In the genomic region with DNA sequence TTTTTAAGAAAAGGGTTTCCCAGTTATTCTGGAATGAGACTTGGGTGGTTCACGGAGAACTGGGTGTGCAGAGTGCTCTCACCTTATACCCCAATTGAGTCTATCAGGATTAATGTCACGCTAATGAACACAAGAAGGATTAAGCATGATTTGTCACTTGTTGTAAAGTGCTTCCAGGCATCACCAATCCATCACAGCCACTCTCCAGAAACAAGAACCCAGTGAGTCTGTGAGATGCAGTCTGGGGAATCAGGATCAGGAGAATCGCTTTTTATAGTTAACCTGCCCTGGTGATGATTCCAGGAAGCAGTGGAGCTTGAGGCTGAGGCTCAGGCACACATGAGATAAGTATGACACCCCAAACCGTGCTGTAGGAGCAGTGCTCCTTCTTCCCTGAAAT, we compare ENCODE assay signal across 17 cellular contexts.
DNase-seq lines count a peak whose midpoint lies in the region; ATAC-seq, FAIRE-seq and TF ChIP-seq lines count a peak whose summit lies in the region.
"Had no signal": no experiment of that assay in that cellular context is flagged by ENCODE, and none has a peak within 500 bp of the region (broad histone marks: within the 10 kb centered on the region; RNA-seq: fewer than 3 reads in every experiment).

No MANE protein-coding gene starts in this region.

- TF ChIP-seq EP300 in K562 (IDR thresholded peaks at IDR 0.05; ENCODE audit: low read length): no peak

- POLR2A ChIA-PET in K562 (lab: Yijun Ruan, JAX): no interaction called here

- H3K4me3 ChIP-seq in K562 (no peak overlapping the region), H7 (ENCODE audit: insufficient read depth, low read depth, low read length) (no peak overlapping the region)

- ATAC-seq in Right ventricle myocardium superior (ENCODE audit: poor library complexity) (no peak), K562 (no peak)
- ATAC-seq: Right ventricle myocardium inferior had no signal

- no peak overlapping the region for H3K4me3 Mint-ChIP-seq in nephron progenitor cell
- H3K4me3 Mint-ChIP-seq: B cell; CD4-positive, alpha-beta T cell had no signal

- no peaks in the 10 kb centered on the region for H3K36me3 ChIP-seq in K562 (ENCODE audit: control insufficient read depth, insufficient read depth, low read length)
- no peaks in the 10 kb centered on the region; the same call in 1 of the 2 replicates for H3K36me3 ChIP-seq in H7 (replicated peaks; ENCODE audit: control insufficient read depth, insufficient read depth, low read length)

- 2% methylated on average over 4 of the region's 4 CpGs for WGBS in K562 (ENCODE audit: insufficient coverage, low coverage, missing lambda C conversion rate)

- in situ Hi-C loops in K562 (cut with MboI): no loop called here

- H3K27me3 Mint-ChIP-seq in nephron progenitor cell (ENCODE audit: low read depth, poor library complexity): peaks cover 12% of the 10 kb centered on the region

- H3K4me1 ChIP-seq in K562 (replicated peaks in 1 of 2; ENCODE audit: control insufficient read depth in 2 of 2, insufficient read depth in 2 of 2, low read length in 2 of 2): no peaks in the 10 kb centered on the region

- no peak overlapping the region for H2AFZ ChIP-seq in K562 (ENCODE audit: low read depth, low read length)

- no peaks in the 10 kb centered on the region for H3K9me3 ChIP-seq in K562 (replicated peaks; ENCODE audit: control insufficient read depth, insufficient read depth, low read depth, low read length)

- peak; percentile 9 for DNase-seq in cardiac septum (ENCODE audit: low spot score)
- DNase-seq in Right ventricle myocardium superior: no peak
- DNase-seq in K562 (ENCODE audit: extremely low read depth in 1 of 4, low spot score in 3 of 4): no peak
- DNase-seq in nephron progenitor cell: no peak
- no peak for DNase-seq in AML-193 (lab: John Stamatoyannopoulos, UW)
- no peak for DNase-seq in H7
- DNase-seq in NCI-H146 (lab: John Stamatoyannopoulos, UW): no peak
- DNase-seq: Calu3, DND-41, GDM1, NCI-H226, NCI-H69 had no signal

- no peak overlapping the region for H3K4me2 ChIP-seq in K562 (ENCODE audit: insufficient read depth, low read length)

- CTCF ChIA-PET in K562 (lab: Yijun Ruan, JAX; ENCODE audit: low intra/inter-chr PET ratio): no interaction called here

- no peaks in the 10 kb centered on the region for H3K9me1 ChIP-seq in K562 (ENCODE audit: control insufficient read depth, insufficient read depth, low read length)

- H3K36me3 Mint-ChIP-seq in nephron progenitor cell (ENCODE audit: low read depth): peaks cover 12% of the 10 kb centered on the region

- intact Hi-C loops in cardiac septum (cut with DNase I) (no loop called here), Right ventricle myocardium superior (cut with DNase I) (no loop called here), K562 (cut with micrococcal nuclease) (no loop called here)

- H3K9ac ChIP-seq in K562 (ENCODE audit: insufficient read depth in 1 of 2, low read depth in 2 of 2, low read length in 2 of 2): no peak overlapping the region

- H3K27ac ChIP-seq in K562 (ENCODE audit: extremely low read depth, low read depth, low read length): no peak overlapping the region

- H3K9me3 Mint-ChIP-seq in nephron progenitor cell: peaks cover 26% of the 10 kb centered on the region
- H3K9me3 Mint-ChIP-seq: CD4-positive, alpha-beta T cell had no signal

- BruUV-seq in K562 (replicated peaks; lab: Mats Ljungman, UMichigan): no TSS peak

- H3K27me3 ChIP-seq in K562 (ENCODE audit: control insufficient read depth in 2 of 2, insufficient read depth in 2 of 2, low read length in 2 of 2) (peaks cover 0 to 21% of the 10 kb centered on the region in 2 experiments; a peak in 2 of 5 replicates), H7 (ENCODE audit: control insufficient read depth, insufficient read depth, low read length) (no peaks in the 10 kb centered on the region)

- no peak for TF ChIP-seq CTCF in K562 (IDR thresholded peaks at IDR 0.05 in 2 of 3, conservative IDR thresholded peaks at IDR 0.05 in 1 of 3; ENCODE audit: insufficient read depth in 2 of 3, low read depth in 1 of 3, low read length in 3 of 3)
- TF ChIP-seq CTCF in nephron progenitor cell (IDR thresholded peaks at IDR 0.05): no peak

- no peaks in the 10 kb centered on the region for H3K79me2 ChIP-seq in K562 (ENCODE audit: control insufficient read depth, insufficient read depth, low read length)

- TF ChIP-seq POLR2A in K562 (conservative IDR thresholded peaks at IDR 0.05): no peak

- peak overlapping the region; percentile 96 for H3K27ac Mint-ChIP-seq in nephron progenitor cell
- H3K27ac Mint-ChIP-seq: B cell; CD4-positive, alpha-beta T cell had no signal

- peak; percentile 40 for FAIRE-seq in K562 (lab: Jason Lieb, UNC)
- FAIRE-seq: GM19239, HTR-8/SVneo had no signal

- H4K20me1 ChIP-seq in K562 (replicated peaks; ENCODE audit: control insufficient read depth, insufficient read depth, low read length): 0 out of 2 replicates have a peak, but pooled peaks cover 3% of the 10 kb centered on the region

- peaks cover 42% of the 10 kb centered on the region for H3K4me1 Mint-ChIP-seq in nephron progenitor cell
- H3K4me1 Mint-ChIP-seq: B cell had no signal

- TF ChIP-seq RAD21 in K562 (CRISPR knock-in tag; conservative IDR thresholded peaks at IDR 0.05 in 1 of 2, IDR thresholded peaks at IDR 0.05 in 1 of 2): no peak

TF ChIP-seq in K562, 482 proteins besides CTCF, POLR2A, EP300 and RAD21:
- no peak for TF ChIP-seq STAG1 (CRISPR knock-in tag; IDR thresholded peaks at IDR 0.05; ENCODE audit: borderline replicate concordance)
- TF ChIP-seq JUNB (CRISPR knock-in tag; conservative IDR thresholded peaks at IDR 0.05): no peak
- no peak for TF ChIP-seq CC2D1A (IDR thresholded peaks at IDR 0.05)
- TF ChIP-seq ZNF699 (CRISPR knock-in tag; IDR thresholded peaks at IDR 0.05; ENCODE audit: insufficient replicate concordance): no peak
- TF ChIP-seq ZC3H4 (CRISPR knock-in tag; IDR thresholded peaks at IDR 0.05; ENCODE audit: borderline replicate concordance): no peak
- no peak for TF ChIP-seq DIDO1 (tag; IDR thresholded peaks at IDR 0.05; ENCODE audit: low read depth)
- TF ChIP-seq SRSF9 (IDR thresholded peaks at IDR 0.05; ENCODE audit: borderline replicate concordance, low read depth, low read length): no peak
